ENCODE assay signal across 1 cellular context in the genomic region with DNA sequence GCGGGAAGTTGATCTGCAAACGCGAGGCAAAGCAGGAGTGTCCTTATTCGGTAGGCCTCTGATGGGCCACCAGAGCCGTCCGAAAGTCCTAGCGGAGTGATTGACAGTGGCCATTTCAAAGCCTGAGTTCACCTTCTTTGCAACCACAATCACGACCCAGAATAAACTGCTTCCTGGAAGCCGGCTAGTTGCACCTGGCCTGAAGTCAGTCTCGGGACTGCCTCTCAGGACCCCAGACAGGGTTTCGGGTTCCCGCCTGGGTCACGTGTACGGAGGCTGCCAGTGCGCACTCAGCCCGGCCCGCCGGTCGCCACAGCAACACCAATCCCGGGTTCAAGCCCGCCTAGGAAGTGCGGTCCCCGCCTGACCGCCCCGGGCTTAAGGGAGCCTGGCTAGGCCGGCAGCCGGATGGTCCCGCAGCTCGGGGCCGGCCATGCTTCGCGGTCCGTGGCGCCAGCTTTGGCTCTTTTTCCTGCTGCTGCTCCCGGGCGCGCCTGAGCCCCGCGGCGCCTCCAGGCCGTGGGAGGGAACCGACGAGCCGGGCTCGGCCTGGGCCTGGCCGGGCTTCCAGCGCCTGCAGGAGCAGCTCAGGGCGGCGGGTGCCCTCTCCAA.
TF ChIP-seq lines count a peak whose summit lies in the region.

A gene with protein sequence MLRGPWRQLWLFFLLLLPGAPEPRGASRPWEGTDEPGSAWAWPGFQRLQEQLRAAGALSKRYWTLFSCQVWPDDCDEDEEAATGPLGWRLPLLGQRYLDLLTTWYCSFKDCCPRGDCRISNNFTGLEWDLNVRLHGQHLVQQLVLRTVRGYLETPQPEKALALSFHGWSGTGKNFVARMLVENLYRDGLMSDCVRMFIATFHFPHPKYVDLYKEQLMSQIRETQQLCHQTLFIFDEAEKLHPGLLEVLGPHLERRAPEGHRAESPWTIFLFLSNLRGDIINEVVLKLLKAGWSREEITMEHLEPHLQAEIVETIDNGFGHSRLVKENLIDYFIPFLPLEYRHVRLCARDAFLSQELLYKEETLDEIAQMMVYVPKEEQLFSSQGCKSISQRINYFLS (plus strand): TSS at position 375 of the 612 bp plus-strand sequence. CDS start 59 bp downstream, at position 434.

TF ChIP-seq in Ishikawa, 13 proteins besides CTCF, POLR2A, EP300 and RAD21:
- TF ChIP-seq CEBPB (IDR thresholded peaks at IDR 0.05) (no peak), EGR1 (IDR thresholded peaks at IDR 0.05) (no peak), YY1 (IDR thresholded peaks at IDR 0.05; ENCODE audit: low read depth) (no peak; the same call in 1 of the 2 replicates), ZBTB7A (IDR thresholded peaks at IDR 0.05; ENCODE audit: low read depth) (no peak; the same call in 1 of the 2 replicates), FOXM1 (IDR thresholded peaks at IDR 0.05; ENCODE audit: borderline replicate concordance, low read depth) (no peak), NFIC (IDR thresholded peaks at IDR 0.05) (0 out of 2 replicates have a peak, but pooled peaks have one; percentile 11), TAF1 (IDR thresholded peaks at IDR 0.05; ENCODE audit: low read depth) (peak; percentile 76), TCF12 (IDR thresholded peaks at IDR 0.05; ENCODE audit: low read depth) (no peak), CREB1 (IDR thresholded peaks at IDR 0.05; ENCODE audit: low read depth) (no peak), TEAD4 (IDR thresholded peaks at IDR 0.05) (0 out of 2 replicates have a peak, but pooled peaks have one; percentile 7)
- TF ChIP-seq, protein P1, sequence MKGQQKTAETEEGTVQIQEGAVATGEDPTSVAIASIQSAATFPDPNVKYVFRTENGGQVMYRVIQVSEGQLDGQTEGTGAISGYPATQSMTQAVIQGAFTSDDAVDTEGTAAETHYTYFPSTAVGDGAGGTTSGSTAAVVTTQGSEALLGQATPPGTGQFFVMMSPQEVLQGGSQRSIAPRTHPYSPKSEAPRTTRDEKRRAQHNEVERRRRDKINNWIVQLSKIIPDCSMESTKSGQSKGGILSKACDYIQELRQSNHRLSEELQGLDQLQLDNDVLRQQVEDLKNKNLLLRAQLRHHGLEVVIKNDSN (IDR thresholded peaks at IDR 0.05), result peak; percentile 97
- TF ChIP-seq, protein P2, sequence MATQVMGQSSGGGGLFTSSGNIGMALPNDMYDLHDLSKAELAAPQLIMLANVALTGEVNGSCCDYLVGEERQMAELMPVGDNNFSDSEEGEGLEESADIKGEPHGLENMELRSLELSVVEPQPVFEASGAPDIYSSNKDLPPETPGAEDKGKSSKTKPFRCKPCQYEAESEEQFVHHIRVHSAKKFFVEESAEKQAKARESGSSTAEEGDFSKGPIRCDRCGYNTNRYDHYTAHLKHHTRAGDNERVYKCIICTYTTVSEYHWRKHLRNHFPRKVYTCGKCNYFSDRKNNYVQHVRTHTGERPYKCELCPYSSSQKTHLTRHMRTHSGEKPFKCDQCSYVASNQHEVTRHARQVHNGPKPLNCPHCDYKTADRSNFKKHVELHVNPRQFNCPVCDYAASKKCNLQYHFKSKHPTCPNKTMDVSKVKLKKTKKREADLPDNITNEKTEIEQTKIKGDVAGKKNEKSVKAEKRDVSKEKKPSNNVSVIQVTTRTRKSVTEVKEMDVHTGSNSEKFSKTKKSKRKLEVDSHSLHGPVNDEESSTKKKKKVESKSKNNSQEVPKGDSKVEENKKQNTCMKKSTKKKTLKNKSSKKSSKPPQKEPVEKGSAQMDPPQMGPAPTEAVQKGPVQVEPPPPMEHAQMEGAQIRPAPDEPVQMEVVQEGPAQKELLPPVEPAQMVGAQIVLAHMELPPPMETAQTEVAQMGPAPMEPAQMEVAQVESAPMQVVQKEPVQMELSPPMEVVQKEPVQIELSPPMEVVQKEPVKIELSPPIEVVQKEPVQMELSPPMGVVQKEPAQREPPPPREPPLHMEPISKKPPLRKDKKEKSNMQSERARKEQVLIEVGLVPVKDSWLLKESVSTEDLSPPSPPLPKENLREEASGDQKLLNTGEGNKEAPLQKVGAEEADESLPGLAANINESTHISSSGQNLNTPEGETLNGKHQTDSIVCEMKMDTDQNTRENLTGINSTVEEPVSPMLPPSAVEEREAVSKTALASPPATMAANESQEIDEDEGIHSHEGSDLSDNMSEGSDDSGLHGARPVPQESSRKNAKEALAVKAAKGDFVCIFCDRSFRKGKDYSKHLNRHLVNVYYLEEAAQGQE (IDR thresholded peaks at IDR 0.05; ENCODE audit: low read depth), result 0 out of 2 replicates have a peak, but pooled peaks have one; percentile 27
- TF ChIP-seq, protein P3, sequence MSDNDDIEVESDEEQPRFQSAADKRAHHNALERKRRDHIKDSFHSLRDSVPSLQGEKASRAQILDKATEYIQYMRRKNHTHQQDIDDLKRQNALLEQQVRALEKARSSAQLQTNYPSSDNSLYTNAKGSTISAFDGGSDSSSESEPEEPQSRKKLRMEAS (IDR thresholded peaks at IDR 0.05), result peak; percentile 88
